In genomic region chr12:78328524-78328923, GRCh38 we compare ENCODE assay signal across 23 cellular contexts.
DNase-seq lines count a peak whose midpoint lies in the region; ATAC-seq, FAIRE-seq and TF ChIP-seq lines count a peak whose summit lies in the region.
"Had no signal": no experiment of that assay in that cellular context is flagged by ENCODE, and none has a peak within 500 bp of the region (broad histone marks: within the 10 kb centered on the region; RNA-seq: fewer than 3 reads in every experiment).

No MANE protein-coding gene starts in this region.

- H3K9me3 ChIP-seq in OCI-LY3 (ENCODE audit: insufficient read depth, low read length) (no peaks in the 10 kb centered on the region), kidney (ENCODE audit: control insufficient read depth in 1 of 2, low read length in 2 of 2) (no peaks in the 10 kb centered on the region)
- H3K9me3 ChIP-seq: A549, SJCRH30 had no signal

- H3K27ac ChIP-seq in OCI-LY3 (ENCODE audit: low read length) = peak overlapping the region; percentile 72
- H3K27ac ChIP-seq in kidney (ENCODE audit: low read depth in 2 of 2, low read length in 2 of 2) = no peak overlapping the region
- H3K27ac ChIP-seq: A549, HL-60, SJCRH30 had no signal

- no peak for TF ChIP-seq CTCF in OCI-LY3 (IDR thresholded peaks at IDR 0.05; ENCODE audit: low read depth, low read length)
- no peak for TF ChIP-seq CTCF in kidney (IDR thresholded peaks at IDR 0.05; ENCODE audit: borderline replicate concordance, extremely low read depth, insufficient read depth)
- no peak for TF ChIP-seq CTCF in D721Med (IDR thresholded peaks at IDR 0.05; ENCODE audit: insufficient read depth, missing control alignments)

- no peaks in the 10 kb centered on the region for H3K79me2 ChIP-seq in OCI-LY3 (ENCODE audit: low read length)

- intact Hi-C loops in kidney (cut with DNase I) = no loop called here

- FAIRE-seq in kidney (lab: Jason Lieb, UNC) (no peak), D721Med (lab: Jason Lieb, UNC) (no peak)
- FAIRE-seq: HepG2, K562, RCC 7860 had no signal

- H3K27me3 ChIP-seq in OCI-LY3 (ENCODE audit: low read depth, low read length) = no peaks in the 10 kb centered on the region
- H3K27me3 ChIP-seq: SJCRH30 had no signal

- no peak overlapping the region for H2AFZ ChIP-seq in OCI-LY3 (ENCODE audit: low read depth, low read length)

- peak; percentile 70 for ATAC-seq in GM18511 (IDR thresholded peaks at IDR 0.05; ENCODE audit: unreplicated experiment)
- peak; percentile 75 for ATAC-seq in GM21526 (IDR thresholded peaks at IDR 0.05; ENCODE audit: low FRiP score, unreplicated experiment)
- peak; percentile 59 for ATAC-seq in HG03175 (IDR thresholded peaks at IDR 0.05; ENCODE audit: unreplicated experiment)
- ATAC-seq: A549, HepG2, K562, T-cell had no signal

- H3K36me3 ChIP-seq in OCI-LY3 (replicated peaks; ENCODE audit: low read depth, low read length) (no peaks in the 10 kb centered on the region), kidney (ENCODE audit: control insufficient read depth in 1 of 2, insufficient read depth in 2 of 2, low read length in 2 of 2) (no peaks in the 10 kb centered on the region)
- H3K36me3 ChIP-seq: SJCRH30 had no signal

- H3K9ac ChIP-seq in OCI-LY3 (ENCODE audit: low read length) (no peak overlapping the region), kidney (ENCODE audit: low read length in 2 of 2) (no peak overlapping the region)

- H3K4me1 ChIP-seq in OCI-LY3 (ENCODE audit: low read length) = peaks cover 52% of the 10 kb centered on the region
- H3K4me1 ChIP-seq in kidney (ENCODE audit: control insufficient read depth in 1 of 2, insufficient read depth in 1 of 2, low read depth in 1 of 2, low read length in 2 of 2) = no peaks in the 10 kb centered on the region
- H3K4me1 ChIP-seq: A549, SJCRH30 had no signal

- peak overlapping the region; percentile 61 for H3K4me2 ChIP-seq in OCI-LY3 (ENCODE audit: low read length)
- H3K4me2 ChIP-seq: A549 had no signal

- in situ Hi-C loops in ACHN (cut with HindIII; ENCODE audit: low pct_ligation_motif_present, low pct_unique_long_range_greater_than_20kb, low sequenced_read_pairs) = no loop called here

- DNase-seq in ACHN (no peak), kidney (no peak), D721Med (ENCODE audit: insufficient read length, low spot score) (no peak)
- DNase-seq: CD4-positive, CD25-positive, alpha-beta regulatory T cell; DMS79 treated with DMSO at 0.1 percent for 48 hours; NCI-H1092; NCI-H1436; NCI-H2029; NCI-H2227 treated with DMSO at 0.1 percent for 48 hours; NCI-H510A; NCI-H748 treated with DMSO at 0.1 percent for 48 hours; NK-92 treated with Interleukin-12 subunit alpha and Interleukin-12 subunit beta, amount 100 ng/mL, for 24 hours; SJCRH30; T-cell had no signal

- H3K4me3 ChIP-seq in OCI-LY3 (ENCODE audit: low read length) = peak overlapping the region; percentile 32
- no peak overlapping the region for H3K4me3 ChIP-seq in kidney (ENCODE audit: low read length in 2 of 2)
- H3K4me3 ChIP-seq: A549, K562, SJCRH30 had no signal

- no peaks in the 10 kb centered on the region for H4K20me1 ChIP-seq in OCI-LY3 (ENCODE audit: insufficient read depth, low read length)
